4 cellular contexts compared by ENCODE assay signal in the genomic region with DNA sequence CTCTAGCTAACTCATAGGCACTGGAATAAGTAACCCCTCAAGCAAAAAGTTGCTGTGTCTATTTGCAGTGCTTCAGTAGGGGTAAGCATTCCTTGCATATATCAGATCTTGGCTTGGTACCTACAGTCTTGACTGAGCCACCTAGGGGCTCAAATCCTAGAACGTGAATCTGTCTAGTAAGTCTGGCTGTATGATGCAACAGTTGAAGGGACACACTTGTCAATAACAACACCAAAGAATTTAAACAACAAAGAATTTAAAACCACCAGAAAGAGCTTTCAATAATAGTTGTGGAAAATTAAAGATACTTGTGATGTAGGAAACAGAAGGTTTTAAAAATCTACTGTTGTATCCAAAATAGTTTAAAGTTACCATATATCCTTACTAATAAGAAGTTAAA.
TF ChIP-seq lines count a peak whose summit lies in the region.

No MANE protein-coding gene starts in this region.

TF ChIP-seq in HepG2, 621 proteins besides CTCF, POLR2A, EP300 and RAD21:
- TF ChIP-seq MIER3 (CRISPR knock-in tag; IDR thresholded peaks at IDR 0.05; ENCODE audit: borderline replicate concordance), result no peak
- no peak for TF ChIP-seq ZNF12 (CRISPR knock-in tag; IDR thresholded peaks at IDR 0.05)
- no peak for TF ChIP-seq HNRNPL (IDR thresholded peaks at IDR 0.05; ENCODE audit: low read depth, low read length)
- no peak for TF ChIP-seq RFX3 (CRISPR knock-in tag; IDR thresholded peaks at IDR 0.05)
- TF ChIP-seq CEBPB (IDR thresholded peaks at IDR 0.05; ENCODE audit: borderline replicate concordance, low read depth, low read length), result peak; percentile 50; the same call in 1 of the 2 replicates
- no peak for TF ChIP-seq TERF1 (CRISPR knock-in tag; IDR thresholded peaks at IDR 0.05)
TF ChIP-seq in HepG2: peak in this region for 1.

TF ChIP-seq in IMR-90, 13 proteins besides CTCF, POLR2A, EP300 and RAD21:
- TF ChIP-seq SMC3 (IDR thresholded peaks at IDR 0.05; ENCODE audit: low read depth, low read length) (no peak), CEBPB (IDR thresholded peaks at IDR 0.05; ENCODE audit: low read depth, low read length) (peak; percentile 21; the same call in 1 of the 2 replicates)

TF ChIP-seq in GM12878, 131 proteins besides CTCF, POLR2A, EP300 and RAD21:
- TF ChIP-seq RBBP5 (conservative IDR thresholded peaks at IDR 0.05) (no peak), IRF3 (IDR thresholded peaks at IDR 0.05) (no peak), ZNF384 (IDR thresholded peaks at IDR 0.05; ENCODE audit: borderline replicate concordance, low read depth, low read length) (no peak), ESRRA (IDR thresholded peaks at IDR 0.05; ENCODE audit: low read length) (no peak), EED (IDR thresholded peaks at IDR 0.05; ENCODE audit: low read depth) (no peak), SP1 (IDR thresholded peaks at IDR 0.05; ENCODE audit: low read depth, low read length) (no peak), ZNF622 (IDR thresholded peaks at IDR 0.05) (no peak), ZNF24 (IDR thresholded peaks at IDR 0.05) (no peak), BCL11A (IDR thresholded peaks at IDR 0.05; ENCODE audit: low read depth, low read length) (no peak), LARP7 (IDR thresholded peaks at IDR 0.05) (no peak), CHD2 (IDR thresholded peaks at IDR 0.05; ENCODE audit: borderline replicate concordance, low read depth, low read length) (no peak)
- TF ChIP-seq, protein P1, sequence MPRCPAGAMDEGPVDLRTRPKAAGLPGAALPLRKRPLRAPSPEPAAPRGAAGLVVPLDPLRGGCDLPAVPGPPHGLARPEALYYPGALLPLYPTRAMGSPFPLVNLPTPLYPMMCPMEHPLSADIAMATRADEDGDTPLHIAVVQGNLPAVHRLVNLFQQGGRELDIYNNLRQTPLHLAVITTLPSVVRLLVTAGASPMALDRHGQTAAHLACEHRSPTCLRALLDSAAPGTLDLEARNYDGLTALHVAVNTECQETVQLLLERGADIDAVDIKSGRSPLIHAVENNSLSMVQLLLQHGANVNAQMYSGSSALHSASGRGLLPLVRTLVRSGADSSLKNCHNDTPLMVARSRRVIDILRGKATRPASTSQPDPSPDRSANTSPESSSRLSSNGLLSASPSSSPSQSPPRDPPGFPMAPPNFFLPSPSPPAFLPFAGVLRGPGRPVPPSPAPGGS (IDR thresholded peaks at IDR 0.05; ENCODE audit: borderline replicate concordance, insufficient read depth, low read depth, low read length, poor library complexity, severe bottlenecking), result no peak
TF ChIP-seq in GM12878: peak in this region for 0.

TF ChIP-seq in K562, 482 proteins besides CTCF, POLR2A, EP300 and RAD21:
- no peak; the same call in 1 of the 2 replicates for TF ChIP-seq CEBPG (CRISPR knock-in tag; IDR thresholded peaks at IDR 0.05)
- peak in 1 of 2 experiments; percentile 35; a peak in 3 of 4 replicates for TF ChIP-seq CEBPG (tag; conservative IDR thresholded peaks at IDR 0.05 in 1 of 2, IDR thresholded peaks at IDR 0.05 in 1 of 2)
- TF ChIP-seq ARNT (IDR thresholded peaks at IDR 0.05), result no peak
- TF ChIP-seq ZNF143 (CRISPR knock-in tag; IDR thresholded peaks at IDR 0.05), result no peak
- 0 out of 4 replicates have a peak, but pooled peaks of 1 of the 2 experiments have one; percentile 15 for TF ChIP-seq TRIM24 (IDR thresholded peaks at IDR 0.05)
- TF ChIP-seq ATF3 (IDR thresholded peaks at IDR 0.05), result peak; percentile 53
- TF ChIP-seq ATF3 (CRISPR knock-in tag; conservative IDR thresholded peaks at IDR 0.05), result no peak
- TF ChIP-seq STAT6 (CRISPR knock-in tag; IDR thresholded peaks at IDR 0.05), result no peak
- no peak for TF ChIP-seq KAT7 (CRISPR knock-in tag; IDR thresholded peaks at IDR 0.05; ENCODE audit: borderline replicate concordance)
- TF ChIP-seq, protein P2, sequence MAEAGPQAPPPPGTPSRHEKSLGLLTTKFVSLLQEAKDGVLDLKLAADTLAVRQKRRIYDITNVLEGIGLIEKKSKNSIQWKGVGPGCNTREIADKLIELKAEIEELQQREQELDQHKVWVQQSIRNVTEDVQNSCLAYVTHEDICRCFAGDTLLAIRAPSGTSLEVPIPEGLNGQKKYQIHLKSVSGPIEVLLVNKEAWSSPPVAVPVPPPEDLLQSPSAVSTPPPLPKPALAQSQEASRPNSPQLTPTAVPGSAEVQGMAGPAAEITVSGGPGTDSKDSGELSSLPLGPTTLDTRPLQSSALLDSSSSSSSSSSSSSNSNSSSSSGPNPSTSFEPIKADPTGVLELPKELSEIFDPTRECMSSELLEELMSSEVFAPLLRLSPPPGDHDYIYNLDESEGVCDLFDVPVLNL (CRISPR knock-in tag; IDR thresholded peaks at IDR 0.05; ENCODE audit: low read depth), result no peak
